ENCODE assay signal across 8 cellular contexts in genomic region chr7:73683056-73683915, GRCh38. TPM values are rescaled to one million over a fixed set of nuclear protein-coding genes. Genes with fewer than 3 reads are reported as not detected.
DNase-seq lines count a peak whose midpoint lies in the region; ATAC-seq and TF ChIP-seq lines count a peak whose summit lies in the region.

A gene with protein sequence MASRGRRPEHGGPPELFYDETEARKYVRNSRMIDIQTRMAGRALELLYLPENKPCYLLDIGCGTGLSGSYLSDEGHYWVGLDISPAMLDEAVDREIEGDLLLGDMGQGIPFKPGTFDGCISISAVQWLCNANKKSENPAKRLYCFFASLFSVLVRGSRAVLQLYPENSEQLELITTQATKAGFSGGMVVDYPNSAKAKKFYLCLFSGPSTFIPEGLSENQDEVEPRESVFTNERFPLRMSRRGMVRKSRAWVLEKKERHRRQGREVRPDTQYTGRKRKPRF (plus strand): TSS chr7:73683597. CDS start chr7:73683626, 29 bp downstream.
Gene DNAJC30, minus strand, starts transcription at chr7:73683453. Its CDS starts 30 bp downstream, at chr7:73683423.

- peaks cover 4% of the 10 kb centered on the region for H3K36me3 ChIP-seq in mammary epithelial cell (ENCODE audit: insufficient read depth, low read length)

- peak within 1 kb of the TSS; percentile 86 to 97 (median 92) for H3K27ac Mint-ChIP-seq in immature natural killer cell

- H3K9ac ChIP-seq in mammary epithelial cell (ENCODE audit: insufficient read depth, low read length), result peak within 1 kb of the TSS; percentile 86

- peaks cover 28 to 39% of the 10 kb centered on the region in 2 donors for H3K4me1 Mint-ChIP-seq in immature natural killer cell

- H3K4me3 Mint-ChIP-seq in immature natural killer cell, result peak within 1 kb of the TSS; percentile 88 to 97 (median 95)

- H3K9me3 Mint-ChIP-seq in immature natural killer cell, result no peaks in the 10 kb centered on the region

- peaks cover 1 to 9% (median 5%) of the 10 kb centered on the region in 3 donors for H3K36me3 Mint-ChIP-seq in immature natural killer cell

- H3K4me2 ChIP-seq in mammary epithelial cell (ENCODE audit: insufficient read depth, low read depth, low read length), result peak within 1 kb of the TSS; percentile 92

- H3K27me3 Mint-ChIP-seq in immature natural killer cell (ENCODE audit: low read depth in 3 of 3), result peaks cover 8 to 12% (median 9%) of the 10 kb centered on the region in 3 donors

- H3K4me1 ChIP-seq in mammary epithelial cell (ENCODE audit: insufficient read depth, low read length), result peaks cover 13% of the 10 kb centered on the region

- POLR2A ChIA-PET in AG04450 (lab: Yijun Ruan, JAX), result interaction anchor here (0.5 to 1.0 kb wide), 4 partner anchors 10 to 105 kb away, joined by 3 to 5 read pairs (median 4); partner anchors contain the start of gene TBL2

- WGBS in mammary epithelial cell (ENCODE audit: low coverage, missing lambda C conversion rate), result 1% methylated on average over 30 of the region's 80 CpGs

- H3K9me3 ChIP-seq in AG04450 (ENCODE audit: control insufficient read depth, insufficient read depth, low read length) (no peaks in the 10 kb centered on the region; the same call in 1 of the 2 replicates), mammary epithelial cell (replicated peaks; ENCODE audit: insufficient read depth, low read length) (no peaks in the 10 kb centered on the region)

- dilution Hi-C loops in mammary epithelial cell (cut with HindIII; ENCODE audit: low sequenced_read_pairs), result no loop called here

- intact Hi-C loops in mammary epithelial cell (cut with micrococcal nuclease), result loop anchor here (1.0 to 5.0 kb wide), 4 partner anchors 35 to 71 kb away; partner anchors contain the start of gene STX1A

- peak within 1 kb of the TSS; percentile 22 for H3K27ac ChIP-seq in AG04450 (ENCODE audit: low read depth, low read length)
- H3K27ac ChIP-seq in mammary epithelial cell (ENCODE audit: insufficient read depth, low read depth, low read length), result peak within 1 kb of the TSS; percentile 78

- H3K27me3 ChIP-seq in AG04450 (ENCODE audit: control insufficient read depth, insufficient read depth, low read length), result no peaks in the 10 kb centered on the region
- H3K27me3 ChIP-seq in mammary epithelial cell (ENCODE audit: insufficient read depth, low read length), result no peaks in the 10 kb centered on the region

- ATAC-seq in GM18907 (IDR thresholded peaks at IDR 0.05; ENCODE audit: unreplicated experiment), result peak; percentile 91
- peak; percentile 86 for ATAC-seq in HG03139 (IDR thresholded peaks at IDR 0.05; ENCODE audit: unreplicated experiment)

- CTCF ChIA-PET in AG04450 (lab: Charles Lee) (interaction anchor here (0.8 to 1.1 kb wide), 2 partner anchors 15 to 17 kb away, joined by 3 read pairs; no protein-coding TSS in a partner anchor), mammary epithelial cell (lab: Charles Lee; ENCODE audit: low non-redundant PET) (interaction anchor here (0.8 kb wide), 1 partner anchor 61 kb away, joined by 8 read pairs; no protein-coding TSS in a partner anchor)

- DNase-seq in AG04450 (ENCODE audit: low read depth, low spot score), result peak; percentile 85
- peak; percentile 87 for DNase-seq in NCI-H2196 treated with DMSO at 0.1 percent for 48 hours (lab: John Stamatoyannopoulos, UW; ENCODE audit: unreplicated experiment)
- DNase-seq in mammary epithelial cell, result peak; percentile 91
- peak; percentile 86 to 90 (median 89) for DNase-seq in immature natural killer cell
- DNase-seq in smooth muscle cell of the brain vasculature (ENCODE audit: low read depth, low spot score), result peak; percentile 89

- peak within 1 kb of the TSS; percentile 89 for H3K4me3 ChIP-seq in AG04450 (ENCODE audit: low read depth, low read length)
- peak within 1 kb of the TSS; percentile 99 for H3K4me3 ChIP-seq in WI38 (ENCODE audit: low read depth, low read length)
- peak within 1 kb of the TSS; percentile 79 to 95 (median 94) for H3K4me3 ChIP-seq in mammary epithelial cell (replicated peaks in 1 of 3; ENCODE audit: insufficient read depth in 1 of 3, low read depth in 2 of 3, low read length in 3 of 3)

- H2AFZ ChIP-seq in mammary epithelial cell (ENCODE audit: low read depth, low read length), result peak within 1 kb of the TSS; percentile 96

- in situ Hi-C loops in mammary epithelial cell (cut with MboI; ENCODE audit: low sequenced_read_pairs in 2 of 2), result no loop called here

- H3K79me2 ChIP-seq in mammary epithelial cell (ENCODE audit: insufficient read depth, low read length), result peaks cover 84% of the 10 kb centered on the region

- TSS peak; percentile 41 for BruUV-seq in mammary epithelial cell (replicated peaks; lab: Mats Ljungman, UMichigan)

- TF ChIP-seq CTCF in AG04450 (IDR thresholded peaks at IDR 0.05; ENCODE audit: low read depth, low read length) (no peak), WI38 (IDR thresholded peaks at IDR 0.05; ENCODE audit: low read depth, low read length) (no peak), mammary epithelial cell (conservative IDR thresholded peaks at IDR 0.05 in 1 of 2, IDR thresholded peaks at IDR 0.05 in 1 of 2; ENCODE audit: extremely low read depth in 1 of 2, insufficient read depth in 1 of 2, low read depth in 1 of 2, low read length in 2 of 2) (no peak)

- no peaks in the 10 kb centered on the region for H4K20me1 ChIP-seq in mammary epithelial cell (ENCODE audit: insufficient read depth, low read length)

RNA-seq across cellular contexts. Expression of the first gene that starts in this region (rescaled TPM):
- polyA plus RNA-seq in AG04450 (2011; rRNA removed) (48.6 and 49.5 TPM in 2 replicates), mammary epithelial cell (77.9 TPM), immature natural killer cell (100 to 1,000 TPM; 121 to 208 (median 122) TPM)
- polyA minus RNA-seq in AG04450 (2011; rRNA and poly(A)+ RNA removed), result 23.2 and 26.1 TPM in 2 replicates
- total RNA-seq in mammary epithelial cell, result 10 to 100 TPM; 36.0 to 57.6 TPM
- 102 TPM for polyA minus RNA-seq in mammary epithelial cell

RNA-seq across cellular contexts. Expression of gene DNAJC30, which starts in this region (rescaled TPM):
- polyA plus RNA-seq in AG04450 (2011; rRNA removed) (5.9 and 6.4 TPM in 2 replicates), mammary epithelial cell (5.7 TPM), immature natural killer cell (1 to 10 TPM; 3.3 to 8.8 (median 7.3) TPM)
- 3.3 and 4.5 TPM in 2 replicates for polyA minus RNA-seq in AG04450 (2011; rRNA and poly(A)+ RNA removed)
- 10 to 100 TPM in 1 of 2 donors, 1 to 10 TPM in 1; 3.0 to 11.1 TPM for total RNA-seq in mammary epithelial cell
- polyA minus RNA-seq in mammary epithelial cell, result 5.7 TPM

Comparison
In these comparisons a context has a peak if more than half of its experiments do, and no peak if none do; other contexts are left out.
1. Peak in every context shown above with its lines: DNase-seq, ATAC-seq, H3K4me3 ChIP-seq and H3K27ac ChIP-seq.